Comparison of ENCODE assay signal across 14 cellular contexts in genomic region chr9:536597-537511, GRCh38. TPM values are rescaled to one million over a fixed set of nuclear protein-coding genes. Genes with fewer than 3 reads are reported as not detected.
DNase-seq lines count a peak whose midpoint lies in the region; FAIRE-seq and TF ChIP-seq lines count a peak whose summit lies in the region.
"Had no signal": no experiment of that assay in that cellular context is flagged by ENCODE, and none has a peak within 500 bp of the region (broad histone marks: within the 10 kb centered on the region; RNA-seq: fewer than 3 reads in every experiment).

No MANE protein-coding gene starts in this region.

- H3K27ac ChIP-seq in small intestine (ENCODE audit: low read depth in 1 of 2, low read length in 1 of 2) = no peak overlapping the region
- no peak overlapping the region for H3K27ac ChIP-seq in GM23248
- H3K27ac ChIP-seq: PC-9 had no signal

- no peak overlapping the region for H3K9ac ChIP-seq in GM23248

- no peaks in the 10 kb centered on the region for H3K27me3 ChIP-seq in small intestine (ENCODE audit: control insufficient read depth in 2 of 2, insufficient read depth in 2 of 2, low read length in 2 of 2)
- no peaks in the 10 kb centered on the region for H3K27me3 ChIP-seq in GM23248 (replicated peaks; ENCODE audit: insufficient read depth)
- H3K27me3 ChIP-seq: dorsolateral prefrontal cortex had no signal

- no peak overlapping the region for H3K4me2 ChIP-seq in GM23248 (ENCODE audit: unreplicated experiment)
- H3K4me2 ChIP-seq: PC-9 had no signal

- H2AFZ ChIP-seq in GM23248 = no peak overlapping the region
- H2AFZ ChIP-seq: PC-9 had no signal

- in situ Hi-C loops in GM23248 (cut with MboI) = no loop called here

- DNase-seq in NCI-H1417 (lab: John Stamatoyannopoulos, UW) = peak; percentile 5 to 86 (median 69)
- DNase-seq in NCI-H1417 treated with DMSO at 0.1 percent for 48 hours (lab: John Stamatoyannopoulos, UW) = no peak
- no peak for DNase-seq in GM12892 (ENCODE audit: insufficient read length)
- peak; percentile 37 for DNase-seq in NCI-H510A treated with DMSO at 0.1 percent for 48 hours (lab: John Stamatoyannopoulos, UW)
- peak; percentile 85 for DNase-seq in left kidney (ENCODE audit: low read depth, low spot score)
- DNase-seq in small intestine = no peak
- no peak for DNase-seq in HPDE6-E6E7 (ENCODE audit: extremely low spot score)
- DNase-seq in GM23248 = no peak
- DNase-seq: dorsolateral prefrontal cortex, GF-D8, PC-9, right cardiac atrium had no signal

- WGBS in small intestine, 3 donors = 29 to 67% (median 50%) methylated on average over 11 of the region's 11 CpGs
- 60 to 67% methylated on average over 11 of the region's 11 CpGs for WGBS in GM23248 (ENCODE audit: low coverage in 1 of 2, low lambda C conversion rate in 2 of 2, missing lambda C conversion rate in 2 of 2), 2 experiments

- H3K4me1 ChIP-seq in small intestine (ENCODE audit: control insufficient read depth in 2 of 2, insufficient read depth in 1 of 2, low read depth in 1 of 2, low read length in 1 of 2) (peaks cover 0 to 7% of the 10 kb centered on the region in 2 donors), GM23248 (ENCODE audit: insufficient read depth) (no peaks in the 10 kb centered on the region)

- H3K9me3 ChIP-seq in small intestine (ENCODE audit: control insufficient read depth, low read depth) = no peaks in the 10 kb centered on the region
- no peaks in the 10 kb centered on the region for H3K9me3 ChIP-seq in GM23248 (ENCODE audit: low read depth)

- H3K4me3 ChIP-seq in small intestine (ENCODE audit: low read depth in 1 of 2, low read length in 2 of 2) (no peak overlapping the region), GM23248 (no peak overlapping the region)
- H3K4me3 ChIP-seq: dorsolateral prefrontal cortex, PC-9 had no signal

- no peaks in the 10 kb centered on the region for H3K9me2 ChIP-seq in GM23248 (ENCODE audit: insufficient read depth)

- no peak for TF ChIP-seq POLR2A in GM12892 (IDR thresholded peaks at IDR 0.05; ENCODE audit: low read depth, low read length)

- H4K20me1 ChIP-seq in GM23248 (ENCODE audit: insufficient read depth) = no peaks in the 10 kb centered on the region

- no peaks in the 10 kb centered on the region for H3F3A ChIP-seq in GM23248 (ENCODE audit: insufficient read depth)

- H3K79me2 ChIP-seq in GM23248 (ENCODE audit: insufficient read depth) = no peaks in the 10 kb centered on the region

- H3K36me3 ChIP-seq in small intestine (ENCODE audit: control insufficient read depth in 2 of 2, insufficient read depth in 2 of 2, low read length in 2 of 2) = peaks cover 0 to 2% of the 10 kb centered on the region in 2 donors
- no peaks in the 10 kb centered on the region for H3K36me3 ChIP-seq in GM23248 (ENCODE audit: low read depth)

- FAIRE-seq in GM12892 (lab: Jason Lieb, UNC) = peak; percentile 17
- FAIRE-seq in small intestine (lab: Jason Lieb, UNC) = no peak
- FAIRE-seq: A204.1, urothelium cell line had no signal

RNA-seq across cellular contexts. Expression of gene KANK1, which starts 32.4 kb away (rescaled TPM):
- polyA plus RNA-seq in GM12892 (2012; ENCODE audit: missing spikeins) = 0.23 TPM
- polyA plus RNA-seq in small intestine (10 to 100 TPM; 15.0 to 21.7 (median 15.4) TPM), GM23248 (2016; fragmentation: Nextera tagmentation; extraction: Ambion mirVana) (10.4 and 11.0 TPM in 2 replicates)
- 14.6 and 18.0 TPM in 2 replicates for total RNA-seq in GM23248 (2014; rRNA removed; shearing (Covaris generic))

Comparison
In these comparisons a context has a peak if more than half of its experiments do, and no peak if none do; other contexts are left out.
1. DNase-seq: peak in NCI-H1417 (3 of 3), NCI-H510A treated with DMSO at 0.1 percent for 48 hours (single experiment) and left kidney (single experiment); none in NCI-H1417 treated with DMSO at 0.1 percent for 48 hours (single experiment), GM12892 (single experiment), small intestine (single experiment), HPDE6-E6E7 (single experiment) and GM23248 (single experiment).